1 cellular context compared by ENCODE assay signal in the genomic region with DNA sequence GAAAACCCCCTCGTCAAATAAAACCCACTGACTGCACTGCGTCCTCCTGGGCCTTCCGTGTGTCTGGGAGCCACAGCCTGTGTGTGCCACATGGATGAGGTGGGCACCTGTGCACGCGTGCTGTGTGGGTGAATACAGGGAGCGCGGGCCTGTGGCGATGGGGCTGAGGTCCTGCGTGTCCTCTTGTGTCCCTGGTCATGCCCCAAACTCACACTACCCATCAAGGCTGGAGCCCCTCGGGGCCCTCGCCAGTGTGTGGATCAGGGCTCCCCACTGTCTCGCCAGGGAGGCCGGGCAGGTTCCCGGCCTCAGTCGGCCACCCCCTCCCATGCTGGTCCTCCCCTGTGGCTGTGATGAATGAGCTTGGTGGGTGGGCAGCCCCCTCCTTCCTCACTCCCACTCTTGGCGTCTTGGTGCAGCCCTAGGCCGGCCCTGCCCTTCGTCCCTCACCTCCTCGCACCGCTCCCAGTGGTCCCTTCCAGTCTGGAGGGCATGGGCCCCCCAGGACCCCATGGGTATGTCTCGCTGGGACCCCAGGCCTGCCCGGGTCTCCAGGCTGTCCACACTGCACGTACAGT.
TF ChIP-seq lines count a peak whose summit lies in the region.

No MANE protein-coding gene starts in this region.

TF ChIP-seq in endothelial cell of umbilical vein, 7 proteins besides CTCF, POLR2A, EP300 and RAD21:
- TF ChIP-seq MYC (IDR thresholded peaks at IDR 0.05; ENCODE audit: low read depth, low read length): no peak
- no peak for TF ChIP-seq POLR2AphosphoS5 (IDR thresholded peaks at IDR 0.05; ENCODE audit: insufficient read depth, low read depth, low read length)
